7 cellular contexts compared by ENCODE assay signal in the genomic region with DNA sequence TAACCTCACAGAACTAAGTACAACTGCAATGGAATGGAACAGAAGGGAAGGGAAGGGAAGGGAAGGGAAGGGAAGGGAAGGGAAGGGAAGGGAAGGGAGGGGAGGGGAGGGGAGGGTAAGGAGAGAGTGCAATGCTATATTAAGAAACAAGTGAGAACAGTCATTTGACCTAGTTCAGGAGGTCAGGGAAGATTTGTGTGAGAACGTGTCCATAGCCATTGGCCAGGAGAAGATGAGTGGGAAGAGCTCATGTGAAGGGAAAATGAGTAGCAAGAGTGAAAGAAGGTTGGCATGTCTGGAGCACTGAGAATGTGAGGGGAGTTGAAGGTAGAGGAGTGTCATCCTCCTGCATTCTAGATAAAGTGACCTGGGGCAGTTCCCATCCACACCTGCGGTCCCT.
"Had no signal": no experiment of that assay in that cellular context is flagged by ENCODE, and none has a peak within 500 bp of the region (broad histone marks: within the 10 kb centered on the region; RNA-seq: fewer than 3 reads in every experiment).

No MANE protein-coding gene starts in this region.

- H3K9ac ChIP-seq: KMS-11 had no signal

- H3K4me2 ChIP-seq: KMS-11 had no signal

- FAIRE-seq: HTR-8/SVneo, K562 had no signal

- H3K27ac ChIP-seq: HL-60, KMS-11 had no signal

- DNase-seq: IMR-90, KBM-7, KG1 had no signal

- H3K4me3 ChIP-seq: K562 had no signal

- ATAC-seq: K562 had no signal
